2 cellular contexts compared by ENCODE assay signal in the genomic region with DNA sequence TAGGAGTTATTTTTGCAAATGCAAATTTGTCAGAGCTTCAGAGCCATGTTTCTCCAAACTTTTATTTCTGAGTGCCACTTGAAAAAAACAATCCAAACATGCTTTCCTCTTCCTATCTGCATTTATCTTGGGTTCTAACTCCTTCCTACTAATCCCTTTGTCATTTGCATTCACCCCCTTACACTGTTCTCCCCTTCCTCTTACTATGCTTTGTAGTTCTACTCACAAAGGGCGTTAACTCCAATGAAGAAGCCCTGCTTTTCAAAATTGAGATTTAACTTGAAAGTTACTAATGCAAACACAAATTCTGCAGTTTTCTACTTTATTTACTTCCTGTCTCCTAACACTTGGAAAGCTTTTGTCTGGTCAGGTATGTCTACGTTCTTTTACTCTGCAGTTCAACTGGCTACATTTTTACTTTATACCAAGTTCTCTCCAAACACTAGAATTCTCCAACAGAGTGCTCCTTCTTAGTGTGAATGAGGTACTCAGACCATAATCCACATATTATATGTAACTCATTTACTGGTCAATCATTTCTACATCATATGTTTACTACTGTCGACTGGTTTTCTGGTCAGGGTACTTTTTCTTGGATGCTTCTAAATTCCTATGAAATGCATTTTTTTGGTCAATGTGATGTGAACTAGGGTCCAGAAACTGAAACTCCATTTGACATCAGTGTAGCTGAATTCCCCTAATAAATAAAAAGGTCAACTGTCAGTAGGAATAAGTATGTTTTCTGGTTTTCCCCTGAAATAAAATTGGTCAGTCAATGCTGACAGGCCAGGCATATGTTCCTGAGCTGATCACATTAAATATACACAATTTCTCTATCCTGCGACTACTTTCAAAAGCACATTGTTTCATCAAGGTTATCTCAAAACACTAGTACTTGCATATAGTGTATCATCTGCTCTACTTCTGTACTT.
TF ChIP-seq lines count a peak whose summit lies in the region.

No MANE protein-coding gene starts in this region.

TF ChIP-seq in GM23338, 12 proteins besides CTCF, POLR2A, EP300 and RAD21:
- no peak for TF ChIP-seq EZH2 (IDR thresholded peaks at IDR 0.05; ENCODE audit: low read depth, unreplicated experiment)
- TF ChIP-seq, protein P1, sequence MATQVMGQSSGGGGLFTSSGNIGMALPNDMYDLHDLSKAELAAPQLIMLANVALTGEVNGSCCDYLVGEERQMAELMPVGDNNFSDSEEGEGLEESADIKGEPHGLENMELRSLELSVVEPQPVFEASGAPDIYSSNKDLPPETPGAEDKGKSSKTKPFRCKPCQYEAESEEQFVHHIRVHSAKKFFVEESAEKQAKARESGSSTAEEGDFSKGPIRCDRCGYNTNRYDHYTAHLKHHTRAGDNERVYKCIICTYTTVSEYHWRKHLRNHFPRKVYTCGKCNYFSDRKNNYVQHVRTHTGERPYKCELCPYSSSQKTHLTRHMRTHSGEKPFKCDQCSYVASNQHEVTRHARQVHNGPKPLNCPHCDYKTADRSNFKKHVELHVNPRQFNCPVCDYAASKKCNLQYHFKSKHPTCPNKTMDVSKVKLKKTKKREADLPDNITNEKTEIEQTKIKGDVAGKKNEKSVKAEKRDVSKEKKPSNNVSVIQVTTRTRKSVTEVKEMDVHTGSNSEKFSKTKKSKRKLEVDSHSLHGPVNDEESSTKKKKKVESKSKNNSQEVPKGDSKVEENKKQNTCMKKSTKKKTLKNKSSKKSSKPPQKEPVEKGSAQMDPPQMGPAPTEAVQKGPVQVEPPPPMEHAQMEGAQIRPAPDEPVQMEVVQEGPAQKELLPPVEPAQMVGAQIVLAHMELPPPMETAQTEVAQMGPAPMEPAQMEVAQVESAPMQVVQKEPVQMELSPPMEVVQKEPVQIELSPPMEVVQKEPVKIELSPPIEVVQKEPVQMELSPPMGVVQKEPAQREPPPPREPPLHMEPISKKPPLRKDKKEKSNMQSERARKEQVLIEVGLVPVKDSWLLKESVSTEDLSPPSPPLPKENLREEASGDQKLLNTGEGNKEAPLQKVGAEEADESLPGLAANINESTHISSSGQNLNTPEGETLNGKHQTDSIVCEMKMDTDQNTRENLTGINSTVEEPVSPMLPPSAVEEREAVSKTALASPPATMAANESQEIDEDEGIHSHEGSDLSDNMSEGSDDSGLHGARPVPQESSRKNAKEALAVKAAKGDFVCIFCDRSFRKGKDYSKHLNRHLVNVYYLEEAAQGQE (IDR thresholded peaks at IDR 0.05; ENCODE audit: unreplicated experiment), result no peak
- no peak for TF ChIP-seq JUNB (IDR thresholded peaks at IDR 0.05; ENCODE audit: unreplicated experiment)
- TF ChIP-seq STAT1 (IDR thresholded peaks at IDR 0.05; ENCODE audit: unreplicated experiment), result no peak

TF ChIP-seq in K562, 482 proteins besides CTCF, POLR2A, EP300 and RAD21:
- TF ChIP-seq, protein P2, sequence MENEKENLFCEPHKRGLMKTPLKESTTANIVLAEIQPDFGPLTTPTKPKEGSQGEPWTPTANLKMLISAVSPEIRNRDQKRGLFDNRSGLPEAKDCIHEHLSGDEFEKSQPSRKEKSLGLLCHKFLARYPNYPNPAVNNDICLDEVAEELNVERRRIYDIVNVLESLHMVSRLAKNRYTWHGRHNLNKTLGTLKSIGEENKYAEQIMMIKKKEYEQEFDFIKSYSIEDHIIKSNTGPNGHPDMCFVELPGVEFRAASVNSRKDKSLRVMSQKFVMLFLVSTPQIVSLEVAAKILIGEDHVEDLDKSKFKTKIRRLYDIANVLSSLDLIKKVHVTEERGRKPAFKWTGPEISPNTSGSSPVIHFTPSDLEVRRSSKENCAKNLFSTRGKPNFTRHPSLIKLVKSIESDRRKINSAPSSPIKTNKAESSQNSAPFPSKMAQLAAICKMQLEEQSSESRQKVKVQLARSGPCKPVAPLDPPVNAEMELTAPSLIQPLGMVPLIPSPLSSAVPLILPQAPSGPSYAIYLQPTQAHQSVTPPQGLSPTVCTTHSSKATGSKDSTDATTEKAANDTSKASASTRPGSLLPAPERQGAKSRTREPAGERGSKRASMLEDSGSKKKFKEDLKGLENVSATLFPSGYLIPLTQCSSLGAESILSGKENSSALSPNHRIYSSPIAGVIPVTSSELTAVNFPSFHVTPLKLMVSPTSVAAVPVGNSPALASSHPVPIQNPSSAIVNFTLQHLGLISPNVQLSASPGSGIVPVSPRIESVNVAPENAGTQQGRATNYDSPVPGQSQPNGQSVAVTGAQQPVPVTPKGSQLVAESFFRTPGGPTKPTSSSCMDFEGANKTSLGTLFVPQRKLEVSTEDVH (IDR thresholded peaks at IDR 0.05; ENCODE audit: low read depth, partially characterized antibody), result no peak
- TF ChIP-seq TCFL5 (CRISPR knock-in tag; conservative IDR thresholded peaks at IDR 0.05) (no peak), ZNF140 (CRISPR knock-in tag; IDR thresholded peaks at IDR 0.05) (no peak), CCNT2 (IDR thresholded peaks at IDR 0.05; ENCODE audit: borderline replicate concordance, extremely low read depth, insufficient read length, low read depth, low read length) (no peak), ZNF347 (CRISPR knock-in tag; IDR thresholded peaks at IDR 0.05; ENCODE audit: low read depth) (no peak), TOE1 (IDR thresholded peaks at IDR 0.05; ENCODE audit: borderline replicate concordance) (no peak), TOE1 (CRISPR knock-in tag; IDR thresholded peaks at IDR 0.05; ENCODE audit: borderline replicate concordance, low read depth) (no peak), PYGO2 (tag; IDR thresholded peaks at IDR 0.05) (no peak), GTF2A2 (tag; IDR thresholded peaks at IDR 0.05) (no peak), ZC3H4 (CRISPR knock-in tag; IDR thresholded peaks at IDR 0.05; ENCODE audit: borderline replicate concordance) (no peak), RBM15 (IDR thresholded peaks at IDR 0.05; ENCODE audit: insufficient read depth, low read length) (no peak), EP400 (IDR thresholded peaks at IDR 0.05) (no peak), LARP7 (IDR thresholded peaks at IDR 0.05) (no peak), KLF13 (tag; IDR thresholded peaks at IDR 0.05; ENCODE audit: borderline replicate concordance, low read depth) (no peak), RNF2 (IDR thresholded peaks at IDR 0.05) (no peak), TEAD4 (IDR thresholded peaks at IDR 0.05; ENCODE audit: low read length) (no peak), TEAD4 (CRISPR knock-in tag; IDR thresholded peaks at IDR 0.05; ENCODE audit: borderline replicate concordance) (no peak), POLR2B (IDR thresholded peaks at IDR 0.05; ENCODE audit: low read depth, partially characterized antibody) (peak; percentile 40), POLR2AphosphoS2 (IDR thresholded peaks at IDR 0.05; ENCODE audit: low read length) (0 out of 2 replicates have a peak, but pooled peaks have one; percentile 2)
